In the genomic region with DNA sequence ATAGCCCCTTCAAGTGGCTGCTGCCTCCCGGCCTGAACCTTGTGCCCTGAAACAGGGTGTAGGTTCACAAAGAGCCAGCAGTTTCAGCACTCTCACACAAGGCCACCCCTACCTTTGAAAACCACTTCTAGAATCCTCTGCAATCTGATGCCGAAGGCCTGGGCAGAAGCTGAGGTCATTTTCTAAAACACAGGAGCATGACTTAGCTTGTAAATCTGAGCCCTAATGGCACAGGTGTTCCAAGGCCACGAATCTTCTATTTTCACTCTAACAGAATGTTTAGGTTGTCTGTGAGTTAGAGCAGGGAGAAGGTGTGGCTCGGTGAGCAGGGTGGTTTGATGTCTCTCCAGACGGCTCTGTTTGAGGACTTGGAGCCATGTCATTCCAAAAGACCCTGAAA, we compare ENCODE assay signal across 23 cellular contexts.
A peak's percentile ranks its signal among the peaks of the same experiment; 100 is the strongest.
DNase-seq lines count a peak whose midpoint lies in the region; ATAC-seq and TF ChIP-seq lines count a peak whose summit lies in the region.
"Had no signal": no experiment of that assay in that cellular context is flagged by ENCODE, and none has a peak within 500 bp of the region (broad histone marks: within the 10 kb centered on the region; RNA-seq: fewer than 3 reads in every experiment).

No MANE protein-coding gene starts in this region.

- H3K4me3 Mint-ChIP-seq in stimulated activated effector memory CD8-positive, alpha-beta T cell treated with anti-CD3 and anti-CD28 coated beads, Interleukin-12 subunit alpha, Interleukin-12 subunit beta, amount 100 ng/mL, for 72 hours, result no peak overlapping the region
- H3K4me3 Mint-ChIP-seq in activated CD4-positive, alpha-beta T cell treated with anti-CD3 and anti-CD28 coated beads for 36 hours, result no peak overlapping the region
- H3K4me3 Mint-ChIP-seq: activated CD4-positive, alpha-beta memory T cell treated with anti-CD3 and anti-CD28 coated beads for 36 hours; CD8-positive, alpha-beta T cell; central memory CD8-positive, alpha-beta T cell; T-helper 1 cell treated with Interleukin-12 subunit alpha and Interleukin-12 subunit beta and Interleukin-4 antibody, amounts not matched to agents 30 μg/mL and 1 μg/mL, for 36 hours had no signal

- CTCF ChIA-PET in HEK293 (lab: Yijun Ruan, JAX), result interaction anchor here (0.6 to 0.7 kb wide), 2 partner anchors 11 to 629 kb away, joined by 3 read pairs; no protein-coding TSS in a partner anchor
- CTCF ChIA-PET in activated CD4-positive, alpha-beta T cell treated with anti-CD3 and anti-CD28 coated beads for 36 hours (lab: Charles Lee), result interaction anchor here (1.0 kb wide), 1 partner anchor 67 kb away, joined by 3 read pairs; no protein-coding TSS in a partner anchor

- H3K27ac Mint-ChIP-seq in stimulated activated effector memory CD8-positive, alpha-beta T cell treated with anti-CD3 and anti-CD28 coated beads, Interleukin-12 subunit alpha, Interleukin-12 subunit beta, amount 100 ng/mL, for 72 hours, result peak overlapping the region; percentile 55
- no peak overlapping the region for H3K27ac Mint-ChIP-seq in activated CD4-positive, alpha-beta T cell treated with anti-CD3 and anti-CD28 coated beads for 36 hours
- H3K27ac Mint-ChIP-seq: activated CD4-positive, alpha-beta memory T cell treated with anti-CD3 and anti-CD28 coated beads for 36 hours; CD8-positive, alpha-beta T cell; T-helper 1 cell treated with Interleukin-12 subunit alpha and Interleukin-12 subunit beta and Interleukin-4 antibody, amounts not matched to agents 30 μg/mL and 1 μg/mL, for 36 hours had no signal

- no peak for TF ChIP-seq CTCF in HEK293 (tag by site-specific recombination; IDR thresholded peaks at IDR 0.05)

- H3K9me3 ChIP-seq in HEK293 (ENCODE audit: control insufficient read depth, insufficient read depth, low read depth, low read length) (no peaks in the 10 kb centered on the region), muscle layer of duodenum (ENCODE audit: control insufficient read depth in 1 of 2, low read length in 2 of 2) (no peaks in the 10 kb centered on the region)
- H3K9me3 ChIP-seq: heart left ventricle, ovary had no signal

- no peak for ATAC-seq in stimulated activated effector memory CD8-positive, alpha-beta T cell treated with anti-CD3 and anti-CD28 coated beads, Interleukin-12 subunit alpha, Interleukin-12 subunit beta, amount 100 ng/mL, for 72 hours
- no peak for ATAC-seq in GM19395 (IDR thresholded peaks at IDR 0.05; ENCODE audit: unreplicated experiment)
- ATAC-seq in activated CD4-positive, alpha-beta T cell treated with anti-CD3 and anti-CD28 coated beads for 36 hours, result no peak
- ATAC-seq: CD8-positive, alpha-beta T cell; heart left ventricle; PC-3 had no signal

- intact Hi-C loops in activated CD4-positive, alpha-beta T cell treated with anti-CD3 and anti-CD28 coated beads for 36 hours (cut with DNase I, micrococcal nuclease), result no loop called here

- H3K9me3 Mint-ChIP-seq in stimulated activated effector memory CD8-positive, alpha-beta T cell treated with anti-CD3 and anti-CD28 coated beads, Interleukin-12 subunit alpha, Interleukin-12 subunit beta, amount 100 ng/mL, for 72 hours, result no peaks in the 10 kb centered on the region
- H3K9me3 Mint-ChIP-seq in activated CD4-positive, alpha-beta T cell treated with anti-CD3 and anti-CD28 coated beads for 36 hours (ENCODE audit: low read depth), result no peaks in the 10 kb centered on the region
- H3K9me3 Mint-ChIP-seq: activated CD4-positive, alpha-beta memory T cell treated with anti-CD3 and anti-CD28 coated beads for 36 hours; CD8-positive, alpha-beta T cell; central memory CD8-positive, alpha-beta T cell; T-helper 1 cell treated with Interleukin-12 subunit alpha and Interleukin-12 subunit beta and Interleukin-4 antibody, amounts not matched to agents 30 μg/mL and 1 μg/mL, for 36 hours had no signal

- H3K36me3 ChIP-seq in HEK293 (ENCODE audit: control insufficient read depth in 2 of 2, insufficient read depth in 1 of 2, low read length in 2 of 2) (peaks cover 6 to 28% of the 10 kb centered on the region in 2 experiments; a peak in 2 of 3 replicates), muscle layer of duodenum (ENCODE audit: control insufficient read depth in 1 of 2, insufficient read depth in 2 of 2, low read length in 2 of 2) (peaks cover 0 to 1% of the 10 kb centered on the region in 2 donors)
- H3K36me3 ChIP-seq: ovary, WERI-Rb-1 had no signal

- no peaks in the 10 kb centered on the region for H3K4me1 ChIP-seq in HEK293 (ENCODE audit: control insufficient read depth, insufficient read depth, low read length)
- peaks cover 0 to 26% of the 10 kb centered on the region in 2 donors for H3K4me1 ChIP-seq in muscle layer of duodenum (ENCODE audit: control insufficient read depth in 1 of 2, insufficient read depth in 2 of 2, low read length in 2 of 2)

- POLR2A ChIA-PET in HEK293 (lab: Yijun Ruan, JAX), result no interaction called here
- POLR2A ChIA-PET in activated CD4-positive, alpha-beta T cell treated with anti-CD3 and anti-CD28 coated beads for 36 hours (lab: Charles Lee), result no interaction called here

- no peaks in the 10 kb centered on the region for H3K27me3 ChIP-seq in muscle layer of duodenum (ENCODE audit: low read depth, low read length)
- H3K27me3 ChIP-seq: heart left ventricle, ovary had no signal

- H3K36me3 Mint-ChIP-seq in stimulated activated effector memory CD8-positive, alpha-beta T cell treated with anti-CD3 and anti-CD28 coated beads, Interleukin-12 subunit alpha, Interleukin-12 subunit beta, amount 100 ng/mL, for 72 hours, result no peaks in the 10 kb centered on the region
- H3K36me3 Mint-ChIP-seq in activated CD4-positive, alpha-beta T cell treated with anti-CD3 and anti-CD28 coated beads for 36 hours (ENCODE audit: low read depth), result no peaks in the 10 kb centered on the region
- H3K36me3 Mint-ChIP-seq: activated CD4-positive, alpha-beta memory T cell treated with anti-CD3 and anti-CD28 coated beads for 36 hours; CD8-positive, alpha-beta T cell had no signal

- DNase-seq in NCI-H2107 treated with DMSO at 0.1 percent for 48 hours (lab: John Stamatoyannopoulos, UW; ENCODE audit: unreplicated experiment), result peak; percentile 32
- DNase-seq in stimulated activated effector memory CD8-positive, alpha-beta T cell treated with anti-CD3 and anti-CD28 coated beads, Interleukin-12 subunit alpha, Interleukin-12 subunit beta, amount 100 ng/mL, for 72 hours (ENCODE audit: low spot score in 2 of 2), result peak in 1 of 2 donors; percentile 36
- DNase-seq in globus pallidus (ENCODE audit: low spot score), result no peak
- no peak for DNase-seq in activated CD4-positive, alpha-beta T cell treated with anti-CD3 and anti-CD28 coated beads for 36 hours
- DNase-seq in UCSD-AML1 (lab: John Stamatoyannopoulos, UW; ENCODE audit: unreplicated experiment), result no peak
- DNase-seq: activated CD4-positive, alpha-beta memory T cell treated with anti-CD3 and anti-CD28 coated beads for 36 hours; activated naive CD4-positive, alpha-beta T cell treated with Interleukin-2 at 50 U/mL for 16 hours; activated T-cell treated with anti-CD3 and anti-CD28 coated beads for 4 hours; amygdala; CD8-positive, alpha-beta T cell; DMS79 treated with DMSO at 0.1 percent for 48 hours; effector CD4-positive, alpha-beta T cell; heart left ventricle; KBM-7; NCI-H2171; ovary; PC-3; WERI-Rb-1 had no signal

- H3K4me3 ChIP-seq in HEK293 (ENCODE audit: low read depth, low read length), result no peak overlapping the region
- H3K4me3 ChIP-seq in muscle layer of duodenum (ENCODE audit: low read depth in 1 of 2, low read length in 2 of 2), result no peak overlapping the region
- H3K4me3 ChIP-seq: heart left ventricle, ovary had no signal

- H3K27ac ChIP-seq in HEK293 (ENCODE audit: extremely low read depth, low read depth, low read length), result no peak overlapping the region
- H3K27ac ChIP-seq in muscle layer of duodenum (ENCODE audit: low read length), result peak overlapping the region; percentile 90
- H3K27ac ChIP-seq: ovary, WERI-Rb-1 had no signal

- no peaks in the 10 kb centered on the region for H3K27me3 Mint-ChIP-seq in activated CD4-positive, alpha-beta T cell treated with anti-CD3 and anti-CD28 coated beads for 36 hours
- H3K27me3 Mint-ChIP-seq: activated CD4-positive, alpha-beta memory T cell treated with anti-CD3 and anti-CD28 coated beads for 36 hours; central memory CD8-positive, alpha-beta T cell had no signal

- no peaks in the 10 kb centered on the region for H3K4me1 Mint-ChIP-seq in stimulated activated effector memory CD8-positive, alpha-beta T cell treated with anti-CD3 and anti-CD28 coated beads, Interleukin-12 subunit alpha, Interleukin-12 subunit beta, amount 100 ng/mL, for 72 hours
- peaks cover 18% of the 10 kb centered on the region for H3K4me1 Mint-ChIP-seq in activated CD4-positive, alpha-beta T cell treated with anti-CD3 and anti-CD28 coated beads for 36 hours
- H3K4me1 Mint-ChIP-seq: central memory CD8-positive, alpha-beta T cell had no signal

TF ChIP-seq in HEK293, 187 proteins besides CTCF, POLR2A, EP300 and RAD21:
- TF ChIP-seq, protein P1, sequence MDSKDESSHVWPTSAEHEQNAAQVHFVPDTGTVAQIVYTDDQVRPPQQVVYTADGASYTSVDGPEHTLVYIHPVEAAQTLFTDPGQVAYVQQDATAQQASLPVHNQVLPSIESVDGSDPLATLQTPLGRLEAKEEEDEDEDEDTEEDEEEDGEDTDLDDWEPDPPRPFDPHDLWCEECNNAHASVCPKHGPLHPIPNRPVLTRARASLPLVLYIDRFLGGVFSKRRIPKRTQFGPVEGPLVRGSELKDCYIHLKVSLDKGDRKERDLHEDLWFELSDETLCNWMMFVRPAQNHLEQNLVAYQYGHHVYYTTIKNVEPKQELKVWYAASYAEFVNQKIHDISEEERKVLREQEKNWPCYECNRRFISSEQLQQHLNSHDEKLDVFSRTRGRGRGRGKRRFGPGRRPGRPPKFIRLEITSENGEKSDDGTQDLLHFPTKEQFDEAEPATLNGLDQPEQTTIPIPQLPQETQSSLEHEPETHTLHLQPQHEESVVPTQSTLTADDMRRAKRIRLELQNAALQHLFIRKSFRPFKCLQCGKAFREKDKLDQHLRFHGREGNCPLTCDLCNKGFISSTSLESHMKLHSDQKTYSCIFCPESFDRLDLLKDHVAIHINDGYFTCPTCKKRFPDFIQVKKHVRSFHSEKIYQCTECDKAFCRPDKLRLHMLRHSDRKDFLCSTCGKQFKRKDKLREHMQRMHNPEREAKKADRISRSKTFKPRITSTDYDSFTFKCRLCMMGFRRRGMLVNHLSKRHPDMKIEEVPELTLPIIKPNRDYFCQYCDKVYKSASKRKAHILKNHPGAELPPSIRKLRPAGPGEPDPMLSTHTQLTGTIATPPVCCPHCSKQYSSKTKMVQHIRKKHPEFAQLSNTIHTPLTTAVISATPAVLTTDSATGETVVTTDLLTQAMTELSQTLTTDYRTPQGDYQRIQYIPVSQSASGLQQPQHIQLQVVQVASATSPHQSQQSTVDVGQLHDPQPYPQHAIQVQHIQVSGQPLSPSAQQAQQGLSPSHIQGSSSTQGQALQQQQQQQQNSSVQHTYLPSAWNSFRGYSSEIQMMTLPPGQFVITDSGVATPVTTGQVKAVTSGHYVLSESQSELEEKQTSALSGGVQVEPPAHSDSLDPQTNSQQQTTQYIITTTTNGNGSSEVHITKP (tag by site-specific recombination; IDR thresholded peaks at IDR 0.05), result 0 out of 2 replicates have a peak, but pooled peaks have one; percentile 12
- TF ChIP-seq YY1 (tag by site-specific recombination; IDR thresholded peaks at IDR 0.05), result no peak
